Comparison of ENCODE assay signal across 9 cellular contexts in genomic region chr19:6772028-6772865, GRCh38. TPM values are rescaled to one million over a fixed set of nuclear protein-coding genes. Genes with fewer than 3 reads are reported as not detected.
A peak's percentile ranks its signal among the peaks of the same experiment; 100 is the strongest.
DNase-seq lines count a peak whose midpoint lies in the region; ATAC-seq lines count a peak whose summit lies in the region.
"Had no signal": no experiment of that assay in that cellular context is flagged by ENCODE, and none has a peak within 500 bp of the region (broad histone marks: within the 10 kb centered on the region; RNA-seq: fewer than 3 reads in every experiment).

Gene VAV1, plus strand, starts transcription at chr19:6772708. Its CDS starts 100 bp downstream, at chr19:6772808.

- H3K4me1 ChIP-seq in CD4-positive, CD25-positive, alpha-beta regulatory T cell (ENCODE audit: control insufficient read depth, insufficient read depth, low read length, poor library complexity, severe bottlenecking) = peaks cover 45% of the 10 kb centered on the region

- peak; percentile 78 to 81 for ATAC-seq in CD4-positive, CD25-positive, alpha-beta regulatory T cell (ENCODE audit: low read depth in 2 of 2)
- peak; percentile 36 for ATAC-seq in HG02610 (IDR thresholded peaks at IDR 0.05; ENCODE audit: unreplicated experiment)
- ATAC-seq in activated naive CD4-positive, alpha-beta T cell treated with anti-CD3 and anti-CD28 coated beads, Interleukin-2, amount 50 U/mL, for 72 hours = peak; percentile 52 to 70

- peak within 1 kb of the TSS; percentile 81 for H3K4me3 ChIP-seq in CD4-positive, CD25-positive, alpha-beta regulatory T cell (ENCODE audit: low read depth, low read length)

- peaks cover 0 to 2% (median 0%) of the 10 kb centered on the region in 7 donors for H3K9me3 Mint-ChIP-seq in CD4-positive, CD25-positive, alpha-beta regulatory T cell
- peaks cover 7 to 17% of the 10 kb centered on the region in 2 donors for H3K9me3 Mint-ChIP-seq in activated naive CD4-positive, alpha-beta T cell treated with anti-CD3 and anti-CD28 coated beads, Interleukin-2, amount 50 U/mL, for 72 hours

- H3K36me3 Mint-ChIP-seq in CD4-positive, CD25-positive, alpha-beta regulatory T cell = peaks cover 23% of the 10 kb centered on the region
- peaks cover 20 to 40% of the 10 kb centered on the region in 2 donors for H3K36me3 Mint-ChIP-seq in activated naive CD4-positive, alpha-beta T cell treated with anti-CD3 and anti-CD28 coated beads, Interleukin-2, amount 50 U/mL, for 72 hours

- peak; percentile 73 to 92 (median 81) for DNase-seq in CD4-positive, CD25-positive, alpha-beta regulatory T cell
- DNase-seq in activated naive CD4-positive, alpha-beta T cell treated with anti-CD3 and anti-CD28 coated beads, Interleukin-2, amount 50 U/mL, for 72 hours (ENCODE audit: low spot score in 2 of 2) = peak; percentile 73 to 88
- DNase-seq in mesenteric fat pad (ENCODE audit: low spot score) (no peak), NCI-H146 (lab: John Stamatoyannopoulos, UW) (no peak), NCI-H2171 (lab: John Stamatoyannopoulos, UW) (no peak)
- peak; percentile 63 for DNase-seq in stimulated activated CD8-positive, alpha-beta memory T cell treated with anti-CD3 and anti-CD28 coated beads, Interleukin-7, amount 100 ng/mL, for 24 hours (ENCODE audit: low read depth)

- H3K27me3 Mint-ChIP-seq in CD4-positive, CD25-positive, alpha-beta regulatory T cell = no peaks in the 10 kb centered on the region

- H3K27ac ChIP-seq in CD4-positive, CD25-positive, alpha-beta regulatory T cell (ENCODE audit: insufficient read depth, low read length, poor library complexity, severe bottlenecking) = peak within 1 kb of the TSS; percentile 77
- H3K27ac ChIP-seq: epithelial cell of prostate had no signal

- peak within 1 kb of the TSS; percentile 93 to 98 (median 96) for H3K4me3 Mint-ChIP-seq in CD4-positive, CD25-positive, alpha-beta regulatory T cell

- intact Hi-C loops in T-helper 1 cell treated with Interleukin-12 subunit alpha and Interleukin-12 subunit beta and Interleukin-4 antibody, amounts not matched to agents 30 ng/mL and 1 ng/mL, for 36 hours (cut with micrococcal nuclease) = loop anchor here (1.0 to 2.0 kb wide), 7 partner anchors 19 to 235 kb away; partner anchors contain the start of gene TRIP10

- peak within 1 kb of the TSS; percentile 64 to 92 (median 88) for H3K27ac Mint-ChIP-seq in CD4-positive, CD25-positive, alpha-beta regulatory T cell
- H3K27ac Mint-ChIP-seq in activated naive CD4-positive, alpha-beta T cell treated with anti-CD3 and anti-CD28 coated beads, Interleukin-2, amount 50 U/mL, for 72 hours = peak within 1 kb of the TSS; percentile 87 to 96

- no peaks in the 10 kb centered on the region for H3K9me3 ChIP-seq in CD4-positive, CD25-positive, alpha-beta regulatory T cell (ENCODE audit: control insufficient read depth in 2 of 2, low read length in 2 of 2)

- H3K4me1 Mint-ChIP-seq in CD4-positive, CD25-positive, alpha-beta regulatory T cell = peaks cover 0 to 68% (median 39%) of the 10 kb centered on the region in 4 donors

- H3K36me3 ChIP-seq in CD4-positive, CD25-positive, alpha-beta regulatory T cell (ENCODE audit: control insufficient read depth, insufficient read depth, low read length) = peaks cover 9% of the 10 kb centered on the region

- no peaks in the 10 kb centered on the region for H3K27me3 ChIP-seq in CD4-positive, CD25-positive, alpha-beta regulatory T cell (ENCODE audit: control insufficient read depth, insufficient read depth, low read length)

RNA-seq across cellular contexts. Expression of gene VAV1, which starts in this region (rescaled TPM):
- total RNA-seq in CD4-positive, CD25-positive, alpha-beta regulatory T cell = 117 TPM
- polyA plus RNA-seq in CD4-positive, CD25-positive, alpha-beta regulatory T cell = 10 to 100 TPM; 14.8 to 24.2 (median 21.8) TPM
- total RNA-seq in T-helper 1 cell treated with Interleukin-12 subunit alpha and Interleukin-12 subunit beta and Interleukin-4 antibody, amounts not matched to agents 30 ng/mL and 1 ng/mL, for 36 hours = 151 and 161 TPM in 2 replicates
- total RNA-seq in activated naive CD4-positive, alpha-beta T cell treated with anti-CD3 and anti-CD28 coated beads, Interleukin-2, amount 50 U/mL, for 72 hours = 100 to 1,000 TPM in 1 of 2 donors, 10 to 100 TPM in 1; 81.5 to 121 TPM
- 16.4 TPM for total RNA-seq in mesenteric fat pad

Comparison
In these comparisons a context has a peak if more than half of its experiments do, and no peak if none do; other contexts are left out.
1. DNase-seq: peak in CD4-positive, CD25-positive, alpha-beta regulatory T cell (3 of 3), activated naive CD4-positive, alpha-beta T cell treated with anti-CD3 and anti-CD28 coated beads, Interleukin-2, amount 50 U/mL, for 72 hours (2 of 2) and stimulated activated CD8-positive, alpha-beta memory T cell treated with anti-CD3 and anti-CD28 coated beads, Interleukin-7, amount 100 ng/mL, for 24 hours (single experiment); none in mesenteric fat pad (single experiment), NCI-H146 (single experiment) and NCI-H2171 (single experiment).
2. Peak in every context shown above with its lines, with median percentiles within 50 percentile points of each other: ATAC-seq.